ENCODE assay signal across 8 cellular contexts in genomic region chrX:14032383-14032782, GRCh38. TPM values are rescaled to one million over a fixed set of nuclear protein-coding genes. Genes with fewer than 3 reads are reported as not detected.
DNase-seq lines count a peak whose midpoint lies in the region; ATAC-seq, FAIRE-seq and TF ChIP-seq lines count a peak whose summit lies in the region.

No MANE protein-coding gene starts in this region.

- DNase-seq in CD8-positive, alpha-beta memory T cell = peak; percentile 30 to 64 (median 59)
- DNase-seq in HuH-7 (ENCODE audit: low spot score) (peak; percentile 17), RWPE1 (ENCODE audit: low spot score) (no peak), glutamatergic neuron (no peak), small intestine (peak; percentile 45), OCI-M2 (lab: John Stamatoyannopoulos, UW; ENCODE audit: unreplicated experiment) (no peak)
- peak; percentile 71 for DNase-seq in activated naive CD4-positive, alpha-beta T cell treated with anti-CD3 and anti-CD28 coated beads for 36 hours

- H3K27ac ChIP-seq in CD8-positive, alpha-beta memory T cell (ENCODE audit: low read depth, low read length) = no peak overlapping the region
- no peak overlapping the region for H3K27ac ChIP-seq in RWPE1
- H3K27ac ChIP-seq in small intestine (ENCODE audit: low read depth in 1 of 2, low read length in 1 of 2) = no peak overlapping the region

- no peak for FAIRE-seq in small intestine (lab: Jason Lieb, UNC)

- H3K27me3 Mint-ChIP-seq in CD8-positive, alpha-beta memory T cell = peaks cover 16 to 18% of the 10 kb centered on the region in 2 donors
- H3K27me3 Mint-ChIP-seq in activated naive CD4-positive, alpha-beta T cell treated with anti-CD3 and anti-CD28 coated beads for 36 hours (ENCODE audit: low read depth) = no peaks in the 10 kb centered on the region
- peaks cover 5% of the 10 kb centered on the region for H3K27me3 Mint-ChIP-seq in glutamatergic neuron (ENCODE audit: unreplicated experiment)

- H3K36me3 Mint-ChIP-seq in CD8-positive, alpha-beta memory T cell = peaks cover 0 to 4% (median 0%) of the 10 kb centered on the region in 3 donors
- H3K36me3 Mint-ChIP-seq in activated naive CD4-positive, alpha-beta T cell treated with anti-CD3 and anti-CD28 coated beads for 36 hours (ENCODE audit: low read depth) = no peaks in the 10 kb centered on the region
- H3K36me3 Mint-ChIP-seq in glutamatergic neuron (ENCODE audit: unreplicated experiment) = no peaks in the 10 kb centered on the region

- H3K4me1 Mint-ChIP-seq in CD8-positive, alpha-beta memory T cell = peaks cover 30 to 38% (median 35%) of the 10 kb centered on the region in 3 donors
- H3K4me1 Mint-ChIP-seq in activated naive CD4-positive, alpha-beta T cell treated with anti-CD3 and anti-CD28 coated beads for 36 hours (ENCODE audit: low read depth) = peaks cover 15% of the 10 kb centered on the region
- H3K4me1 Mint-ChIP-seq in glutamatergic neuron (ENCODE audit: low read depth, unreplicated experiment) = peaks cover 8% of the 10 kb centered on the region

- H3K27ac Mint-ChIP-seq in CD8-positive, alpha-beta memory T cell = peak overlapping the region in 7 of 8 donors; percentile 56 to 90 (median 83)
- no peak overlapping the region for H3K27ac Mint-ChIP-seq in activated naive CD4-positive, alpha-beta T cell treated with anti-CD3 and anti-CD28 coated beads for 36 hours
- H3K27ac Mint-ChIP-seq in glutamatergic neuron (ENCODE audit: unreplicated experiment) = no peak overlapping the region

- POLR2A ChIA-PET in CD8-positive, alpha-beta memory T cell (lab: Charles Lee) = no interaction called here
- POLR2A ChIA-PET in RWPE1 (lab: Yijun Ruan, JAX; ENCODE audit: low non-redundant PET) = no interaction called here

- peak; percentile 55 for TF ChIP-seq CTCF in RWPE1 (conservative IDR thresholded peaks at IDR 0.05; ENCODE audit: low read depth)
- TF ChIP-seq CTCF in glutamatergic neuron (IDR thresholded peaks at IDR 0.05; ENCODE audit: partially characterized antibody, unreplicated experiment) = peak; percentile 79

- H3K4me3 Mint-ChIP-seq in CD8-positive, alpha-beta memory T cell = peak overlapping the region in 1 of 7 donors; percentile 46
- H3K4me3 Mint-ChIP-seq in activated naive CD4-positive, alpha-beta T cell treated with anti-CD3 and anti-CD28 coated beads for 36 hours = no peak overlapping the region
- H3K4me3 Mint-ChIP-seq in glutamatergic neuron (ENCODE audit: unreplicated experiment) = no peak overlapping the region

- no peaks in the 10 kb centered on the region for H3K36me3 ChIP-seq in CD8-positive, alpha-beta memory T cell (ENCODE audit: insufficient read depth, low read length)
- no peaks in the 10 kb centered on the region for H3K36me3 ChIP-seq in small intestine (ENCODE audit: control insufficient read depth in 2 of 2, insufficient read depth in 2 of 2, low read length in 2 of 2)

- no peak overlapping the region for H3K4me3 ChIP-seq in CD8-positive, alpha-beta memory T cell (ENCODE audit: low read length)
- no peak overlapping the region for H3K4me3 ChIP-seq in small intestine (ENCODE audit: low read depth in 1 of 2, low read length in 2 of 2)

- CTCF ChIA-PET in CD8-positive, alpha-beta memory T cell (lab: Charles Lee) = interaction anchor here (0.8 to 1.8 kb wide), 7 partner anchors 277 to 528 kb away, joined by 3 to 19 read pairs (median 3); no protein-coding TSS in a partner anchor
- CTCF ChIA-PET in RWPE1 (lab: Yijun Ruan, JAX) = interaction anchor here (1.5 kb wide), 1 partner anchor 282 kb away, joined by 5 read pairs; no protein-coding TSS in a partner anchor
- CTCF ChIA-PET in activated naive CD4-positive, alpha-beta T cell treated with anti-CD3 and anti-CD28 coated beads for 36 hours (lab: Charles Lee) = interaction anchor here (0.6 to 1.5 kb wide), 10 partner anchors 17 to 525 kb away, joined by 3 to 16 read pairs (median 4); no protein-coding TSS in a partner anchor

- ATAC-seq in HG02970 (IDR thresholded peaks at IDR 0.05; ENCODE audit: low FRiP score, unreplicated experiment) = no peak

- no peaks in the 10 kb centered on the region for H3K9me3 ChIP-seq in CD8-positive, alpha-beta memory T cell (ENCODE audit: low read length)
- no peaks in the 10 kb centered on the region for H3K9me3 ChIP-seq in small intestine (ENCODE audit: control insufficient read depth, low read depth)

- H3K9me3 Mint-ChIP-seq in CD8-positive, alpha-beta memory T cell = no peaks in the 10 kb centered on the region
- no peaks in the 10 kb centered on the region for H3K9me3 Mint-ChIP-seq in activated naive CD4-positive, alpha-beta T cell treated with anti-CD3 and anti-CD28 coated beads for 36 hours
- peaks cover 2% of the 10 kb centered on the region for H3K9me3 Mint-ChIP-seq in glutamatergic neuron (ENCODE audit: unreplicated experiment)

- WGBS in small intestine, 3 donors = 0 to 1% (median 0%) methylated on average over 2 of the region's 2 CpGs

- no peaks in the 10 kb centered on the region for H3K27me3 ChIP-seq in CD8-positive, alpha-beta memory T cell (ENCODE audit: insufficient read depth, low read length, poor library complexity, severe bottlenecking)
- no peaks in the 10 kb centered on the region for H3K27me3 ChIP-seq in small intestine (ENCODE audit: control insufficient read depth in 2 of 2, insufficient read depth in 2 of 2, low read length in 2 of 2)

- peaks cover 26% of the 10 kb centered on the region for H3K4me1 ChIP-seq in CD8-positive, alpha-beta memory T cell (ENCODE audit: insufficient read depth, low read length)
- H3K4me1 ChIP-seq in small intestine (ENCODE audit: control insufficient read depth in 2 of 2, insufficient read depth in 1 of 2, low read depth in 1 of 2, low read length in 1 of 2) = no peaks in the 10 kb centered on the region

- intact Hi-C loops in activated naive CD4-positive, alpha-beta T cell treated with anti-CD3 and anti-CD28 coated beads for 36 hours (cut with micrococcal nuclease) = loop anchor here (1.0 to 5.0 kb wide), 5 partner anchors 134 to 1305 kb away; partner anchors contain the start of gene PIGA

RNA-seq across cellular contexts. Expression of gene GEMIN8, which starts 2.7 kb away (rescaled TPM):
- 10 to 100 TPM; 10.4 to 13.3 TPM for total RNA-seq in CD8-positive, alpha-beta memory T cell
- polyA plus RNA-seq in CD8-positive, alpha-beta memory T cell = 27.9 TPM
- 1 to 10 TPM; 4.7 to 5.1 TPM for total RNA-seq in activated naive CD4-positive, alpha-beta T cell treated with anti-CD3 and anti-CD28 coated beads for 36 hours
- total RNA-seq in glutamatergic neuron (ENCODE audit: unreplicated experiment) = 8.2 TPM
- 10 to 100 TPM in 1 of 3 donors, 1 to 10 TPM in 2; 3.5 to 13.0 (median 8.1) TPM for polyA plus RNA-seq in small intestine

Comparison
In these comparisons a context has a peak if more than half of its experiments do, and no peak if none do; other contexts are left out.
1. DNase-seq: peak in CD8-positive, alpha-beta memory T cell (5 of 5), HuH-7 (single experiment), activated naive CD4-positive, alpha-beta T cell treated with anti-CD3 and anti-CD28 coated beads for 36 hours (single experiment) and small intestine (single experiment); none in RWPE1 (single experiment), glutamatergic neuron (single experiment) and OCI-M2 (single experiment).
2. H3K27ac Mint-ChIP-seq: peak in CD8-positive, alpha-beta memory T cell (7 of 8); none in activated naive CD4-positive, alpha-beta T cell treated with anti-CD3 and anti-CD28 coated beads for 36 hours (single experiment) and glutamatergic neuron (single experiment).